ENCODE assay signal across 37 cellular contexts in the genomic region with DNA sequence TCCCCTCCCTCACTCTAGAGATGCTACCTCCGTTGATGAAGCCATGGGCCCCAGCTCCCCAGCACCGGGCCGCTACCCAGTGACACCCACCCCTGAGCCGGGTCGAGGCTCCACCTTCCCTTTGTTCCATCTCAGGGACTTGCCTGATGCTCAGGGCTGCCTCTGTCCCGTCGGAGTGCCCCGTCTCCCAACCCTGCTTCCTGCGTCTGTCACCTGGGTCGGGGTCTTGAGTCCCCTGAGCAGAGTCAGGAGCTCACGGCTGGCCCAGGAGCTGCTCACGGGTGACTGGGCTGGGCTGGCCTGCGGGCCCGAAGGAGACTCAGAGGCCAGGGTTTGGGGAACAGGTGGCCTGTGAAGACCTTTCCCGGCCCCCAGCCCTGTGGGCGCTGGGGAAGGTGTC.
"Had no signal": no experiment of that assay in that cellular context is flagged by ENCODE, and none has a peak within 500 bp of the region (broad histone marks: within the 10 kb centered on the region; RNA-seq: fewer than 3 reads in every experiment).

No MANE protein-coding gene starts in this region.

- H3K9me3 ChIP-seq: body of pancreas had no signal

- H3K27me3 ChIP-seq: body of pancreas, cardiac muscle cell had no signal

- H3K27ac Mint-ChIP-seq: activated B cell treated with CpG ODN at 0.5 μM for 24 hours; activated CD4-positive, alpha-beta memory T cell treated with anti-CD3 and anti-CD28 coated beads for 36 hours; activated CD4-positive, alpha-beta T cell treated with anti-CD3 and anti-CD28 coated beads, Interleukin-2, amount 10 ng/mL, durations not matched to agents 24 days and 14 days; activated CD8-positive, alpha-beta T cell treated with anti-CD3 and anti-CD28 coated beads for 36 hours; activated naive CD4-positive, alpha-beta T cell treated with anti-CD3 and anti-CD28 coated beads for 36 hours; activated naive CD4-positive, alpha-beta T cell treated with anti-CD3 and anti-CD28 coated beads, Interleukin-2, amount 50 U/mL, for 72 hours; activated naive CD8-positive, alpha-beta T cell treated with anti-CD3 and anti-CD28 coated beads for 36 hours; activated T-cell treated with anti-CD3 and anti-CD28 coated beads, Interleukin-2, amount 50 U/mL, for 72 hours; activated T-helper 1 cell treated with anti-CD3 and anti-CD28 coated beads, Interleukin-12 subunit alpha, Interleukin-12 subunit beta, Interleukin-2, Interleukin-4 antibody, amounts not matched to agents 30 ng/mL and 10 ng/mL and 1 ng/mL, durations not matched to agents 14 hours and 24 hours and 36 hours; activated T-helper 17 cell treated with anti-CD3 and anti-CD28 coated beads, Interleukin-2, amount 50 U/mL, for 72 hours; T-helper 1 cell treated with Interleukin-12 subunit alpha and Interleukin-12 subunit beta and Interleukin-4 antibody, amounts not matched to agents 30 μg/mL and 1 μg/mL, for 36 hours; T-helper 2 cell treated with Interferon-gamma antibody and Interleukin-4, amounts not matched to agents 5 μg/mL and 100 μg/mL, for 36 hours had no signal

- FAIRE-seq: astrocyte, bronchial epithelial cell, TTC549 had no signal

- H3K4me1 ChIP-seq: body of pancreas had no signal

- H3K27me3 Mint-ChIP-seq: activated B cell treated with CpG ODN at 0.5 μM for 24 hours; activated CD4-positive, alpha-beta memory T cell treated with anti-CD3 and anti-CD28 coated beads for 36 hours; activated CD4-positive, alpha-beta T cell treated with anti-CD3 and anti-CD28 coated beads, Interleukin-2, amount 10 ng/mL, durations not matched to agents 24 days and 14 days; activated CD8-positive, alpha-beta T cell treated with anti-CD3 and anti-CD28 coated beads for 36 hours; activated naive CD8-positive, alpha-beta T cell treated with anti-CD3 and anti-CD28 coated beads for 36 hours; activated T-helper 17 cell treated with anti-CD3 and anti-CD28 coated beads, Interleukin-2, amount 50 U/mL, for 72 hours; central memory CD8-positive, alpha-beta T cell had no signal

- DNase-seq: activated B cell treated with CpG ODN at 0.5 μM for 24 hours; activated CD4-positive, alpha-beta memory T cell treated with anti-CD3 and anti-CD28 coated beads for 36 hours; activated CD4-positive, alpha-beta T cell treated with anti-CD3 and anti-CD28 coated beads for 4 hours; activated CD4-positive, alpha-beta T cell treated with anti-CD3 and anti-CD28 coated beads, Interleukin-2, amount 10 ng/mL, durations not matched to agents 24 days and 14 days; activated CD4-positive, alpha-beta T cell treated with anti-CD3 and anti-CD28 coated beads, Interleukin-2, amount 50 U/mL, for 1 hour; activated CD4-positive, alpha-beta T cell treated with anti-CD3 and anti-CD28 coated beads, Interleukin-2, amount 50 U/mL, for 4 hours; activated CD4-positive, CD25-positive, alpha-beta regulatory T cell treated with anti-CD3 and anti-CD28 coated beads, Interleukin-2, amount 50 U/mL, for 72 hours; activated CD8-positive, alpha-beta memory T cell treated with anti-CD3 and anti-CD28 coated beads, Interleukin-2, amount 50 U/mL, for 4 hours; activated CD8-positive, alpha-beta T cell treated with anti-CD3 and anti-CD28 coated beads for 36 hours; activated effector memory CD4-positive, alpha-beta T cell treated with anti-CD3 and anti-CD28 coated beads, Interleukin-2, amount 50 U/mL, for 16 hours; activated gamma-delta T cell treated with Interleukin-2 at 50 U/mL for 16 hours; activated naive CD4-positive, alpha-beta T cell; activated naive CD4-positive, alpha-beta T cell treated with anti-CD3 and anti-CD28 coated beads for 36 hours; activated naive CD4-positive, alpha-beta T cell treated with anti-CD3 and anti-CD28 coated beads, Interleukin-2, amount 50 U/mL, for 16 hours; activated naive CD8-positive, alpha-beta T cell treated with anti-CD3 and anti-CD28 coated beads for 36 hours; activated T-cell treated with anti-CD3 and anti-CD28 coated beads for 4 hours; activated T-cell treated with anti-CD3 and anti-CD28 coated beads, Interleukin-2, amount 50 U/mL, for 1 hour; activated T-cell treated with anti-CD3 and anti-CD28 coated beads, Interleukin-2, amount 50 U/mL, for 4 hours; activated T-cell treated with anti-CD3 and anti-CD28 coated beads, Interleukin-2, amount 50 U/mL, for 72 hours; amniotic stem cell; aorta; body of pancreas; caudate nucleus; cerebellar nuclear complex; T-helper 2 cell; T-helper 9 cell had no signal

- H3K4me1 Mint-ChIP-seq: activated B cell treated with CpG ODN at 0.5 μM for 24 hours; activated CD4-positive, alpha-beta T cell treated with anti-CD3 and anti-CD28 coated beads, Interleukin-2, amount 10 ng/mL, durations not matched to agents 24 days and 14 days; activated naive CD8-positive, alpha-beta T cell treated with anti-CD3 and anti-CD28 coated beads for 36 hours; activated T-helper 17 cell treated with anti-CD3 and anti-CD28 coated beads, Interleukin-2, amount 50 U/mL, for 72 hours; central memory CD8-positive, alpha-beta T cell had no signal

- H3K36me3 Mint-ChIP-seq: activated CD4-positive, alpha-beta memory T cell treated with anti-CD3 and anti-CD28 coated beads for 36 hours; activated naive CD4-positive, alpha-beta T cell treated with anti-CD3 and anti-CD28 coated beads, Interleukin-2, amount 50 U/mL, for 72 hours; activated naive CD8-positive, alpha-beta T cell treated with anti-CD3 and anti-CD28 coated beads for 36 hours had no signal

- H3K36me3 ChIP-seq: cardiac muscle cell had no signal

- H3K9me3 Mint-ChIP-seq: activated B cell treated with CpG ODN at 0.5 μM for 24 hours; activated CD4-positive, alpha-beta memory T cell treated with anti-CD3 and anti-CD28 coated beads for 36 hours; activated CD4-positive, alpha-beta T cell treated with anti-CD3 and anti-CD28 coated beads, Interleukin-2, amount 10 ng/mL, durations not matched to agents 24 days and 14 days; activated CD8-positive, alpha-beta T cell treated with anti-CD3 and anti-CD28 coated beads for 36 hours; activated naive CD4-positive, alpha-beta T cell treated with anti-CD3 and anti-CD28 coated beads for 36 hours; activated naive CD4-positive, alpha-beta T cell treated with anti-CD3 and anti-CD28 coated beads, Interleukin-2, amount 50 U/mL, for 72 hours; activated naive CD8-positive, alpha-beta T cell treated with anti-CD3 and anti-CD28 coated beads for 36 hours; activated T-cell treated with anti-CD3 and anti-CD28 coated beads, Interleukin-2, amount 50 U/mL, for 4 hours; activated T-cell treated with anti-CD3 and anti-CD28 coated beads, Interleukin-2, amount 50 U/mL, for 72 hours; activated T-helper 1 cell treated with anti-CD3 and anti-CD28 coated beads, Interleukin-12 subunit alpha, Interleukin-12 subunit beta, Interleukin-2, Interleukin-4 antibody, amounts not matched to agents 30 ng/mL and 10 ng/mL and 1 ng/mL, durations not matched to agents 14 hours and 24 hours and 36 hours; activated T-helper 17 cell treated with anti-CD3 and anti-CD28 coated beads, Interleukin-2, amount 50 U/mL, for 72 hours; central memory CD8-positive, alpha-beta T cell; T-helper 1 cell treated with Interleukin-12 subunit alpha and Interleukin-12 subunit beta and Interleukin-4 antibody, amounts not matched to agents 30 μg/mL and 1 μg/mL, for 36 hours; T-helper 2 cell treated with Interferon-gamma antibody and Interleukin-4, amounts not matched to agents 5 μg/mL and 100 μg/mL, for 36 hours had no signal

- H3K4me3 Mint-ChIP-seq: activated B cell treated with CpG ODN at 0.5 μM for 24 hours; activated CD4-positive, alpha-beta memory T cell treated with anti-CD3 and anti-CD28 coated beads for 36 hours; activated CD4-positive, alpha-beta T cell treated with anti-CD3 and anti-CD28 coated beads, Interleukin-2, amount 10 ng/mL, durations not matched to agents 24 days and 14 days; activated CD8-positive, alpha-beta T cell treated with anti-CD3 and anti-CD28 coated beads for 36 hours; activated naive CD4-positive, alpha-beta T cell treated with anti-CD3 and anti-CD28 coated beads for 36 hours; activated naive CD8-positive, alpha-beta T cell treated with anti-CD3 and anti-CD28 coated beads for 36 hours; activated T-cell treated with anti-CD3 and anti-CD28 coated beads, Interleukin-2, amount 50 U/mL, for 4 hours; activated T-cell treated with anti-CD3 and anti-CD28 coated beads, Interleukin-2, amount 50 U/mL, for 72 hours; activated T-helper 1 cell treated with anti-CD3 and anti-CD28 coated beads, Interleukin-12 subunit alpha, Interleukin-12 subunit beta, Interleukin-2, Interleukin-4 antibody, amounts not matched to agents 30 ng/mL and 10 ng/mL and 1 ng/mL, durations not matched to agents 14 hours and 24 hours and 36 hours; activated T-helper 17 cell treated with anti-CD3 and anti-CD28 coated beads, Interleukin-2, amount 50 U/mL, for 72 hours; central memory CD8-positive, alpha-beta T cell; T-helper 1 cell treated with Interleukin-12 subunit alpha and Interleukin-12 subunit beta and Interleukin-4 antibody, amounts not matched to agents 30 μg/mL and 1 μg/mL, for 36 hours; T-helper 2 cell treated with Interferon-gamma antibody and Interleukin-4, amounts not matched to agents 5 μg/mL and 100 μg/mL, for 36 hours had no signal

- H3K4me3 ChIP-seq: body of pancreas, cardiac muscle cell had no signal

- H3K27ac ChIP-seq: body of pancreas, cardiac muscle cell, VCaP had no signal
